In the genomic region with DNA sequence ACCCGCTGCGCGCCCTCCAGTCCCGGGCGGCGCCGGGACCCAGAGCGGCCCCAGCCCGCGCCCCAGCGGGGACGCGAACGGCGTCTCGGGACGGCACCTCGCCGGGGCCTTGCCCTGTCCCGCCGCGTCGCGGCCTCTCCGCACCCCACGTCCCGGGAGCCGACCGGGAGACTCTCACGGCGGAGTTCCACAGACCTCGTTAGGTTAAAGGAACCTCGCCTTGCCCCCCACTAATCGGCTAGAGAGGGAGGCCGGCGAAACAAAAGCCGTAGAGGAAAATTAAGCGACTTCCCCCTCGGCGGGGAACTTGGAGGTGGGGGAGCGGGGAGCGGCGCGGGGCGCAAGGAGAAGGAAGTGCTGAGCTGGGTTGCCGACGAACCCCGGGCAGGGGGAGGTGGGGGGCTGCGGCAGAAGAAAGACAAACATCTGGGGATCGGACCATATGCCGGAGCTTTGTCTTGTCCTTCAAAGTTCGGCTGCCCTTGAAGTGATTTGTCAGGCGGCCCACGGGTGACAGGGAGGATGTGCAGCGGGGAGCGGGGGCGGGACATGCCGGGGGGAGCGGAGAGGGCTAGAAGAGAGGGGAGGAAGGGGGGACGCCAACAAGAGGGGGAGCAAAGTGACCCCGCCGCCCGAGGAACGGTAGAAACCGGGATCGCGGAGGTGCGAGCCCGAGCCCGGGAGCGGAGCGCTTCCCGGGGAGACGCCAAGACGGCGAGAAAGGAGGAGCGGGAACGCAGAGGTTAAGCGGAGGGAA, we compare ENCODE assay signal across 8 cellular contexts.
DNase-seq lines count a peak whose midpoint lies in the region; ATAC-seq and TF ChIP-seq lines count a peak whose summit lies in the region.

No MANE protein-coding gene starts in this region.

- peaks cover 68% of the 10 kb centered on the region for H3K27me3 Mint-ChIP-seq in CD4-positive, alpha-beta T cell

- no peaks in the 10 kb centered on the region for H3K9me3 ChIP-seq in CD4-positive, alpha-beta T cell (ENCODE audit: control insufficient read depth, low read length)

- no peak for ATAC-seq in CD4-positive, alpha-beta T cell (ENCODE audit: poor library complexity)
- ATAC-seq in GM19455 (IDR thresholded peaks at IDR 0.05; ENCODE audit: unreplicated experiment), result peak; percentile 64

- no peak overlapping the region for H3K27ac Mint-ChIP-seq in CD4-positive, alpha-beta T cell

- CTCF ChIA-PET in CD4-positive, alpha-beta T cell (lab: Charles Lee), result no interaction called here

- H3K4me3 ChIP-seq in skin epidermis, result peak overlapping the region; percentile 21 to 47 (median 22)

- peak overlapping the region; percentile 54 for H3K4me3 Mint-ChIP-seq in CD4-positive, alpha-beta T cell

- no peaks in the 10 kb centered on the region for H3K36me3 Mint-ChIP-seq in CD4-positive, alpha-beta T cell (ENCODE audit: low read depth)

- H3K4me1 Mint-ChIP-seq in CD4-positive, alpha-beta T cell (ENCODE audit: low read depth), result peaks cover 9% of the 10 kb centered on the region

- no peaks in the 10 kb centered on the region for H3K9me3 Mint-ChIP-seq in CD4-positive, alpha-beta T cell

- intact Hi-C loops in CD4-positive, alpha-beta T cell (cut with DNase I, micrococcal nuclease), result no loop called here

- H3K27ac ChIP-seq in CD4-positive, alpha-beta T cell (ENCODE audit: low read depth, low read length), result no peak overlapping the region
- no peak overlapping the region for H3K27ac ChIP-seq in skin epidermis

- DNase-seq in CD4-positive, alpha-beta T cell, result no peak
- DNase-seq in HuH-7.5 (ENCODE audit: low spot score) (peak; percentile 22), hepatic stellate cell (ENCODE audit: low spot score) (peak; percentile 6), kidney glomerular epithelial cell (lab: John Stamatoyannopoulos, UW) (no peak), UCSD-AML1 (lab: John Stamatoyannopoulos, UW; ENCODE audit: unreplicated experiment) (no peak)
- peak; percentile 26 for DNase-seq in activated naive CD4-positive, alpha-beta T cell treated with anti-CD3 and anti-CD28 coated beads, Interleukin-2, amount 50 U/mL, for 16 hours

- POLR2A ChIA-PET in CD4-positive, alpha-beta T cell (lab: Charles Lee), result no interaction called here

- peaks cover 63% of the 10 kb centered on the region for H3K27me3 ChIP-seq in CD4-positive, alpha-beta T cell (ENCODE audit: control insufficient read depth, insufficient read depth, low read length)

- TF ChIP-seq CTCF in CD4-positive, alpha-beta T cell (IDR thresholded peaks at IDR 0.05), result no peak

Comparison
In these comparisons a context has a peak if more than half of its experiments do, and no peak if none do; other contexts are left out.
1. DNase-seq: peak in HuH-7.5 (single experiment), activated naive CD4-positive, alpha-beta T cell treated with anti-CD3 and anti-CD28 coated beads, Interleukin-2, amount 50 U/mL, for 16 hours (single experiment) and hepatic stellate cell (single experiment); none in CD4-positive, alpha-beta T cell (0 of 10), kidney glomerular epithelial cell (single experiment) and UCSD-AML1 (single experiment).